Comparison of ENCODE assay signal across 9 cellular contexts in the genomic region with DNA sequence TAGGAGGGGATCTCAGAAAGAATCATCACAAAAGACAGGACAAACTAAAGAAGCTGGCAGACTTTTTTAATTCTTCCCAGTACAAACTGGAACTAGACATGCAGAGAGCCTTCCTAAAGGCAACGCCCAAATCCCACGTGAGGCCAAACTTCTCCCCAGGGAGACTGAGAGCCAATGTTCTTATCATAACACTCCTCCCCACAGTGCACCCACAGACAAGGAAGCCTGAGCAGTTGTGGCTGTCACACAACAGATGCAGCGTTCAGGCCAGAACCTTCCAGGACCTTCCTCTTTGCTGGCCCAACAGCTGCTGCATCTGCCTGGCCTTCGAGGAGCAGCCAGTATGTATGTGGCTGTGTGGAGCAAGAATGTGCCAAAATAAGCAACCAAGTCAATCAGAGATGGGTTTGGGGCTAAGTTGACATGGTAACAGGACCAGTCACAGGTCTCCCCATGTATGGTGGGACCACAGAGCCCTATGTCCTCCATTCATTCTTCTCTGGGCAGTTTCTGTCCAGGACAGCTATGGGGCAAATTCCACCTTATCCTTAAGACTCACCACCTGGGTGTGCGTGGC. TPM values are rescaled to one million over a fixed set of nuclear protein-coding genes. Genes with fewer than 3 reads are reported as not detected.
DNase-seq lines count a peak whose midpoint lies in the region; FAIRE-seq and TF ChIP-seq lines count a peak whose summit lies in the region.
"Had no signal": no experiment of that assay in that cellular context is flagged by ENCODE, and none has a peak within 500 bp of the region (broad histone marks: within the 10 kb centered on the region; RNA-seq: fewer than 3 reads in every experiment).

No MANE protein-coding gene starts in this region.

- WGBS in stomach, 5 donors = 28 to 40% (median 34%) methylated on average over 5 of the region's 5 CpGs

- TF ChIP-seq CTCF in stomach (IDR thresholded peaks at IDR 0.05) = no peak

- H3K27me3 ChIP-seq in SJCRH30 = no peaks in the 10 kb centered on the region
- no peaks in the 10 kb centered on the region for H3K27me3 ChIP-seq in stomach

- intact Hi-C loops in cardiac septum (cut with DNase I) = no loop called here
- intact Hi-C loops in stomach (cut with DNase I; ENCODE audit: low total_unique reads) = no loop called here

- H3K27ac ChIP-seq in SJCRH30 (peak overlapping the region; percentile 38), stomach (peak overlapping the region in 3 of 5 donors; percentile 57 to 59 (median 58))

- H3K36me3 ChIP-seq in SJCRH30 (no peaks in the 10 kb centered on the region), stomach (no peaks in the 10 kb centered on the region)

- no peak for TF ChIP-seq POLR2A in stomach (IDR thresholded peaks at IDR 0.05)

- TF ChIP-seq EP300 in stomach (IDR thresholded peaks at IDR 0.05) = no peak

- no peak for FAIRE-seq in HTR-8/SVneo (lab: Jason Lieb, UNC)
- FAIRE-seq: A204.1 had no signal

- H3K9me3 ChIP-seq in SJCRH30 (replicated peaks) (no peaks in the 10 kb centered on the region), stomach (no peaks in the 10 kb centered on the region)

- H3K4me3 ChIP-seq in SJCRH30 (no peak overlapping the region), stomach (no peak overlapping the region)

- peak; percentile 52 for DNase-seq in NCI-H82 (lab: John Stamatoyannopoulos, UW)
- no peak for DNase-seq in NCI-H82 treated with DMSO at 0.1 percent for 48 hours (lab: John Stamatoyannopoulos, UW; ENCODE audit: unreplicated experiment)
- peak; percentile 96 to 98 for DNase-seq in SJCRH30
- peak; percentile 88 for DNase-seq in cardiac septum (ENCODE audit: low spot score)
- peak; percentile 49 for DNase-seq in stomach
- DNase-seq in HTR-8/SVneo (ENCODE audit: insufficient read length, low spot score) = no peak
- DNase-seq in HK-2 (ENCODE audit: unreplicated experiment) = no peak
- no peak for DNase-seq in NCI-H128 (lab: John Stamatoyannopoulos, UW; ENCODE audit: unreplicated experiment)

- H3K4me1 ChIP-seq in SJCRH30 = peaks cover 34% of the 10 kb centered on the region
- peaks cover 33 to 74% (median 49%) of the 10 kb centered on the region in 4 donors for H3K4me1 ChIP-seq in stomach

RNA-seq across cellular contexts. Expression of a gene that starts 34.9 kb away (rescaled TPM):
- 62.2 and 69.7 TPM in 2 replicates for total RNA-seq in SJCRH30 (2014; rRNA removed; shearing (Covaris generic))
- total RNA-seq in cardiac septum = 37.8 TPM
- 100 to 1,000 TPM in 1 of 5 donors, 10 to 100 TPM in 4; 19.6 to 109 (median 38.5) TPM for total RNA-seq in stomach
- polyA plus RNA-seq in stomach = 10 to 100 TPM in 2 of 3 donors, 1 to 10 TPM in 1; 7.6 to 21.2 (median 13.0) TPM

Comparison
In these comparisons a context has a peak if more than half of its experiments do, and no peak if none do; other contexts are left out.
1. DNase-seq: peak in NCI-H82 (single experiment), SJCRH30 (2 of 2), cardiac septum (single experiment) and stomach (single experiment); none in NCI-H82 treated with DMSO at 0.1 percent for 48 hours (single experiment), HTR-8/SVneo (single experiment), HK-2 (single experiment) and NCI-H128 (single experiment).